In the genomic region with DNA sequence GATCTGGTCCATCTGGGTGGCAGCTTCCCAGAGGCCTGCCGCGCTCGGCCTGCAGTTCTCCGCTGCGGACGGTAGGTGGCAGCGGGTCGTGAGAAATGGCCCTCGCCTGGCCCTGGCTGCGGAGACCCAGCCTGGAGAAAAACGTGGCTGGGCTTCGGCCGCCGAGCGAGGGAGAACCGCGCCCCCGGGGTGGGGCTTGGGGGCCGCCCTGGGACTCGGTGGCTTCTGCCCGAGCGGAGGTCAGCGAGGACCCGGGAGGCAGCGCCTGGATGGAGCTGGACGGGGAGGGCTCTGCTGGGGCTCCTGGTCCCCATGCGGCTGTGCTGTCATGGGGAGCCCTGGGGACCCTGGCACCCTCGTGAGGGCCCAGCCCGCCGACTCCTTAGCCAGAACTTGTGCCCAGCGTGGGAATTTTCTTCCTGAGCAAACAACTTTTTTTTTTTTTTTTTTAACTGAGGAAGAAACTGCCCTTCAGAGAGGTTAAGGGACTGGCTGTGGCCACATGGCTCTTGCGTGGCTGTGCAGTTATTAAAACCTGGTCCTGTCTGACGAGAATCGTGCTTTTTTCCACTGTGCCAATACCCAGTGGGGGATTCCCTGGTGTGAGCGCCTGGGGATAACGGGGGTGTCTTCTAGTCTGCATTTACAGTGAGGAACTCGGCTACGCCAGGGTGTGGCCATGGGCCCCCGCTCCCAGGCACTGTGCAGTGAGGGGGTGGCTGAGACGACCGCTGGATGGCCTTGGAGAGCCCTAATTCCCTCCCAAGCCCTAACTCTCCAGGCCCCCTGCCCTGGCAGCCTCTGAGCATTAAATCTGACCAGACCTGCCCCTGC, we compare ENCODE assay signal across 8 cellular contexts.
A peak's percentile ranks its signal among the peaks of the same experiment; 100 is the strongest.
DNase-seq lines count a peak whose midpoint lies in the region; ATAC-seq and TF ChIP-seq lines count a peak whose summit lies in the region.

No MANE protein-coding gene starts in this region.

- peak overlapping the region in 2 of 7 donors; percentile 25 to 31 for H3K27ac Mint-ChIP-seq in CD14-positive monocyte
- no peak overlapping the region for H3K27ac Mint-ChIP-seq in activated CD8-positive, alpha-beta T cell treated with anti-CD3 and anti-CD28 coated beads for 36 hours

- peaks cover 0 to 5% (median 0%) of the 10 kb centered on the region in 7 donors for H3K9me3 Mint-ChIP-seq in CD14-positive monocyte
- no peaks in the 10 kb centered on the region for H3K9me3 Mint-ChIP-seq in activated CD8-positive, alpha-beta T cell treated with anti-CD3 and anti-CD28 coated beads for 36 hours

- H3K36me3 ChIP-seq in effector memory CD4-positive, alpha-beta T cell (ENCODE audit: control insufficient read depth, insufficient read depth, low read length), result no peaks in the 10 kb centered on the region

- CTCF ChIA-PET in activated CD8-positive, alpha-beta T cell treated with anti-CD3 and anti-CD28 coated beads for 36 hours (lab: Charles Lee), result interaction anchor here (1.0 to 1.8 kb wide), 10 partner anchors 9 to 963 kb away, joined by 3 to 6 read pairs (median 4); no protein-coding TSS in a partner anchor

- intact Hi-C loops in CD14-positive monocyte (cut with micrococcal nuclease), result loop anchor here (5.0 kb wide), 2 partner anchors 957 to 962 kb away; no protein-coding TSS in a partner anchor
- intact Hi-C loops in activated CD8-positive, alpha-beta T cell treated with anti-CD3 and anti-CD28 coated beads for 36 hours (cut with micrococcal nuclease), result no loop called here

- DNase-seq in CD14-positive monocyte (ENCODE audit: low spot score) (peak; percentile 81), NCI-H748 (lab: John Stamatoyannopoulos, UW; ENCODE audit: unreplicated experiment) (peak; percentile 95), medulla oblongata (ENCODE audit: extremely low spot score) (peak; percentile 96)
- DNase-seq in activated CD8-positive, alpha-beta T cell treated with anti-CD3 and anti-CD28 coated beads for 36 hours, result peak; percentile 78
- peak; percentile 4 to 40 (median 31) for DNase-seq in effector memory CD4-positive, alpha-beta T cell
- DNase-seq in stimulated activated CD4-positive, alpha-beta T cell treated with anti-CD3 and anti-CD28 coated beads, TNF-alpha, amount 100 ng/mL, for 4 hours (ENCODE audit: low read depth in 3 of 3), result peak; percentile 26 to 47 (median 44)

- H3K4me1 ChIP-seq in effector memory CD4-positive, alpha-beta T cell (ENCODE audit: control insufficient read depth, insufficient read depth, low read length, poor library complexity, severe bottlenecking), result no peaks in the 10 kb centered on the region

- H3K4me1 Mint-ChIP-seq in CD14-positive monocyte, result peaks cover 5% of the 10 kb centered on the region
- no peaks in the 10 kb centered on the region for H3K4me1 Mint-ChIP-seq in activated CD8-positive, alpha-beta T cell treated with anti-CD3 and anti-CD28 coated beads for 36 hours (ENCODE audit: low read depth)

- POLR2A ChIA-PET in activated CD8-positive, alpha-beta T cell treated with anti-CD3 and anti-CD28 coated beads for 36 hours (lab: Charles Lee), result no interaction called here

- H3K4me3 ChIP-seq in effector memory CD4-positive, alpha-beta T cell (ENCODE audit: insufficient read depth, low read depth, low read length, poor library complexity, severe bottlenecking), result peak overlapping the region; percentile 26

- peaks cover 4% of the 10 kb centered on the region for H3K27me3 ChIP-seq in effector memory CD4-positive, alpha-beta T cell (replicated peaks; ENCODE audit: control insufficient read depth, insufficient read depth, low read length, poor library complexity, severe bottlenecking)

- no peak overlapping the region for H3K27ac ChIP-seq in effector memory CD4-positive, alpha-beta T cell (ENCODE audit: insufficient read depth, low read length, poor library complexity, severe bottlenecking)

- peaks cover 31 to 39% (median 37%) of the 10 kb centered on the region in 3 donors for H3K27me3 Mint-ChIP-seq in CD14-positive monocyte (ENCODE audit: low read depth in 3 of 3)
- peaks cover 19% of the 10 kb centered on the region for H3K27me3 Mint-ChIP-seq in activated CD8-positive, alpha-beta T cell treated with anti-CD3 and anti-CD28 coated beads for 36 hours

- H3K36me3 Mint-ChIP-seq in CD14-positive monocyte, result no peaks in the 10 kb centered on the region
- H3K36me3 Mint-ChIP-seq in activated CD8-positive, alpha-beta T cell treated with anti-CD3 and anti-CD28 coated beads for 36 hours (ENCODE audit: low read depth), result no peaks in the 10 kb centered on the region

- no peaks in the 10 kb centered on the region for H3K9me3 ChIP-seq in effector memory CD4-positive, alpha-beta T cell (ENCODE audit: control insufficient read depth, low read length)

- ATAC-seq in GM19328 (IDR thresholded peaks at IDR 0.05; ENCODE audit: unreplicated experiment), result peak; percentile 98
- ATAC-seq in HG03457 (IDR thresholded peaks at IDR 0.05; ENCODE audit: unreplicated experiment), result peak; percentile 96
- ATAC-seq in activated CD8-positive, alpha-beta T cell treated with anti-CD3 and anti-CD28 coated beads for 36 hours, result peak; percentile 99

- peak; percentile 95 for TF ChIP-seq CTCF in CD14-positive monocyte (IDR thresholded peaks at IDR 0.05)
- peak; percentile 94 for TF ChIP-seq CTCF in activated CD8-positive, alpha-beta T cell treated with anti-CD3 and anti-CD28 coated beads for 36 hours (IDR thresholded peaks at IDR 0.05)

- H3K4me3 Mint-ChIP-seq in CD14-positive monocyte, result peak overlapping the region; percentile 56 to 81
- H3K4me3 Mint-ChIP-seq in activated CD8-positive, alpha-beta T cell treated with anti-CD3 and anti-CD28 coated beads for 36 hours, result no peak overlapping the region

Comparison
In these comparisons a context has a peak if more than half of its experiments do, and no peak if none do; other contexts are left out.
1. DNase-seq: peak in every context shown above with its lines; median percentile 96 in medulla oblongata; 95 in NCI-H748; 81 in CD14-positive monocyte; 78 in activated CD8-positive, alpha-beta T cell treated with anti-CD3 and anti-CD28 coated beads for 36 hours; 44 in stimulated activated CD4-positive, alpha-beta T cell treated with anti-CD3 and anti-CD28 coated beads, TNF-alpha, amount 100 ng/mL, for 4 hours; 31 in effector memory CD4-positive, alpha-beta T cell.